ENCODE assay signal across 13 cellular contexts in the genomic region with DNA sequence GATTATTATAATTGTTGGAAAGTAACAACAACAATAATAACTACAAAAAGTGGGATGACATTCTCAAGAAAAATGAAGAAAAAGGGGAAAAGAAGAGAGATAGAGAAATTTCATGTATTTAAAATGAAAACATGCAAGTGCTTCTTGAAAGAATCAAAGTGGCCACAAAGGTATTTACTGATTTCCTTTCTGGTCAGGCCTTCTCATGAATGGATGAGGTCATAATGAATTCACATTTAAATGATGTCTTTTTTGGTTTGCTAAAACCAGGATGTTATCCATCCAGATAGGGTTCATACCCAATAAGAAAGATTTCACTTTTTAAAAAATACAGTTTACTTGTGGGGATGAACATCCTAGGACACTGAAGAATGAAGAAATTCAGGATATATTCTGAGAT.
"Had no signal": no experiment of that assay in that cellular context is flagged by ENCODE, and none has a peak within 500 bp of the region (broad histone marks: within the 10 kb centered on the region; RNA-seq: fewer than 3 reads in every experiment).

No MANE protein-coding gene starts in this region.

- H3K27ac ChIP-seq: left ventricle myocardium inferior, pancreas, sigmoid colon, stomach, testis, upper lobe of right lung had no signal

- H3K4me3 ChIP-seq: left ventricle myocardium inferior, pancreas, sigmoid colon, stomach, testis, upper lobe of right lung had no signal

- DNase-seq: activated CD4-positive, alpha-beta T cell treated with anti-CD3 and anti-CD28 coated beads, Interleukin-2, amount 10 ng/mL, durations not matched to agents 7 days and 5 days; activated CD4-positive, CD25-positive, alpha-beta regulatory T cell; activated CD8-positive, alpha-beta memory T cell treated with anti-CD3 and anti-CD28 coated beads, Interleukin-2, amount 50 U/mL, for 48 hours; activated T-cell treated with anti-CD3 and anti-CD28 coated beads, Interleukin-2, amount 50 U/mL, for 72 hours; effector memory CD8-positive, alpha-beta T cell; left ventricle myocardium inferior; naive B cell; pancreas; sigmoid colon; stimulated activated CD4-positive, alpha-beta T cell treated with anti-CD3 and anti-CD28 coated beads, Interleukin-1b, Interleukin-23, amount 100 ng/mL, for 48 hours; stomach; testis; upper lobe of right lung had no signal

- H3K9me3 ChIP-seq: left ventricle myocardium inferior, pancreas, sigmoid colon, stomach, testis, upper lobe of right lung had no signal

- FAIRE-seq: pancreas had no signal

- ATAC-seq: activated T-cell treated with anti-CD3 and anti-CD28 coated beads, Interleukin-2, amount 50 U/mL, for 72 hours; effector memory CD8-positive, alpha-beta T cell; pancreas; upper lobe of right lung had no signal

- H3K4me1 ChIP-seq: left ventricle myocardium inferior, pancreas, stomach, testis, upper lobe of right lung had no signal

- H3K27me3 ChIP-seq: pancreas, sigmoid colon, stomach, testis, upper lobe of right lung had no signal

- H3K36me3 ChIP-seq: left ventricle myocardium inferior, pancreas, sigmoid colon, stomach, upper lobe of right lung had no signal
